1 cellular context compared by ENCODE assay signal in genomic region chr3:129608087-129608935, GRCh38.
TF ChIP-seq lines count a peak whose summit lies in the region.

No MANE protein-coding gene starts in this region.

TF ChIP-seq in K562, 482 proteins besides CTCF, POLR2A, EP300 and RAD21 (continued from another document):
- TF ChIP-seq VEZF1 (CRISPR knock-in tag; IDR thresholded peaks at IDR 0.05) = peak; percentile 55
- TF ChIP-seq HDAC2 (IDR thresholded peaks at IDR 0.05) = peak; percentile 34; the same call in 1 of the 2 replicates
- TF ChIP-seq ZBTB1 (CRISPR knock-in tag; IDR thresholded peaks at IDR 0.05; ENCODE audit: borderline replicate concordance, low read depth) = no peak
- no peak for TF ChIP-seq ATF4 (CRISPR knock-in tag; IDR thresholded peaks at IDR 0.05)
- TF ChIP-seq MAFK (IDR thresholded peaks at IDR 0.05; ENCODE audit: low read length) = no peak
- no peak for TF ChIP-seq HIVEP1 (CRISPR knock-in tag; IDR thresholded peaks at IDR 0.05)
- TF ChIP-seq SMARCB1 (IDR thresholded peaks at IDR 0.05; ENCODE audit: insufficient read length, low read depth) = no peak
- TF ChIP-seq ZBTB7A (IDR thresholded peaks at IDR 0.05; ENCODE audit: borderline replicate concordance, control insufficient read depth, low read depth, low read length) = no peak
- TF ChIP-seq TRIM28 (IDR thresholded peaks at IDR 0.05) = no peak
- no peak for TF ChIP-seq FOXJ2 (tag; IDR thresholded peaks at IDR 0.05)
- TF ChIP-seq PCBP1 (IDR thresholded peaks at IDR 0.05; ENCODE audit: low read depth, low read length, poor library complexity, severe bottlenecking) = no peak
- TF ChIP-seq CREBBP (IDR thresholded peaks at IDR 0.05; ENCODE audit: low read depth, low read length) = no peak
- TF ChIP-seq SIX5 (IDR thresholded peaks at IDR 0.05; ENCODE audit: borderline replicate concordance in 1 of 2, insufficient read depth in 1 of 2, low read depth in 1 of 2, low read length in 2 of 2) = no peak
- TF ChIP-seq DDX20 (tag; IDR thresholded peaks at IDR 0.05; ENCODE audit: low read depth) = no peak
- no peak for TF ChIP-seq KLF1 (tag; IDR thresholded peaks at IDR 0.05)
- TF ChIP-seq THRAP3 (IDR thresholded peaks at IDR 0.05; ENCODE audit: borderline replicate concordance) = no peak
- TF ChIP-seq ARHGAP35 (IDR thresholded peaks at IDR 0.05; ENCODE audit: partially characterized antibody) = no peak
- TF ChIP-seq NR1H2 (CRISPR knock-in tag; IDR thresholded peaks at IDR 0.05) = no peak
- TF ChIP-seq NFIC (IDR thresholded peaks at IDR 0.05) = peak; percentile 20; the same call in 1 of the 2 replicates
- no peak for TF ChIP-seq NFXL1 (CRISPR knock-in tag; IDR thresholded peaks at IDR 0.05)
- TF ChIP-seq LARP7 (IDR thresholded peaks at IDR 0.05) = no peak
- no peak for TF ChIP-seq CBX1 (IDR thresholded peaks at IDR 0.05; ENCODE audit: low read depth)
- TF ChIP-seq HMGN3 (IDR thresholded peaks at IDR 0.05; ENCODE audit: borderline replicate concordance, extremely low read depth, insufficient read length, low read depth, low read length) = no peak
- no peak for TF ChIP-seq SNIP1 (IDR thresholded peaks at IDR 0.05; ENCODE audit: low read depth)
- TF ChIP-seq SFPQ (IDR thresholded peaks at IDR 0.05; ENCODE audit: low read depth, low read length) = no peak
- no peak for TF ChIP-seq CBX5 (IDR thresholded peaks at IDR 0.05; ENCODE audit: borderline replicate concordance, low read depth)
- no peak for TF ChIP-seq GABPB1 (CRISPR knock-in tag; IDR thresholded peaks at IDR 0.05)
- no peak for TF ChIP-seq MYBL2 (IDR thresholded peaks at IDR 0.05; ENCODE audit: low read depth)
- no peak for TF ChIP-seq MYBL2 (CRISPR knock-in tag; IDR thresholded peaks at IDR 0.05; ENCODE audit: borderline replicate concordance)
- 0 out of 2 replicates have a peak, but pooled peaks have one; percentile 53 for TF ChIP-seq NBN (IDR thresholded peaks at IDR 0.05; ENCODE audit: low read depth)
- TF ChIP-seq ARID2 (IDR thresholded peaks at IDR 0.05) = peak; percentile 28; the same call in 1 of the 2 replicates
- no peak for TF ChIP-seq ZNF445 (CRISPR knock-in tag; IDR thresholded peaks at IDR 0.05; ENCODE audit: low read depth)
- TF ChIP-seq NR2F6 (CRISPR knock-in tag; IDR thresholded peaks at IDR 0.05) = no peak
- TF ChIP-seq SMARCC2 (IDR thresholded peaks at IDR 0.05; ENCODE audit: low read depth) = no peak
- TF ChIP-seq ID3 (CRISPR knock-in tag; IDR thresholded peaks at IDR 0.05) = no peak
- TF ChIP-seq ID3 (tag; IDR thresholded peaks at IDR 0.05) = no peak
- no peak for TF ChIP-seq PHF8 (IDR thresholded peaks at IDR 0.05; ENCODE audit: borderline replicate concordance, low read length)
- no peak for TF ChIP-seq TSHZ1 (CRISPR knock-in tag; IDR thresholded peaks at IDR 0.05)
- no peak for TF ChIP-seq THAP7 (CRISPR knock-in tag; IDR thresholded peaks at IDR 0.05)
- no peak for TF ChIP-seq ARID3A (IDR thresholded peaks at IDR 0.05; ENCODE audit: borderline replicate concordance, low read depth, low read length)
- TF ChIP-seq ZKSCAN8 (CRISPR knock-in tag; IDR thresholded peaks at IDR 0.05) = no peak
- TF ChIP-seq SOX6 (IDR thresholded peaks at IDR 0.05) = no peak
- TF ChIP-seq ZNF583 (CRISPR knock-in tag; IDR thresholded peaks at IDR 0.05) = no peak
- TF ChIP-seq ATF3 (IDR thresholded peaks at IDR 0.05) = no peak
- no peak for TF ChIP-seq ATF3 (CRISPR knock-in tag; conservative IDR thresholded peaks at IDR 0.05)
